Comparison of ENCODE assay signal across 23 cellular contexts in genomic region chr22:36246718-36247117, GRCh38. TPM values are rescaled to one million over a fixed set of nuclear protein-coding genes. Genes with fewer than 3 reads are reported as not detected.
DNase-seq lines count a peak whose midpoint lies in the region; ATAC-seq, FAIRE-seq and TF ChIP-seq lines count a peak whose summit lies in the region.
"Had no signal": no experiment of that assay in that cellular context is flagged by ENCODE, and none has a peak within 500 bp of the region (broad histone marks: within the 10 kb centered on the region; RNA-seq: fewer than 3 reads in every experiment).

No MANE protein-coding gene starts in this region.

- H3K4me1 ChIP-seq in GM12878 (ENCODE audit: control insufficient read depth, insufficient read depth, low read length) (peaks cover 19% of the 10 kb centered on the region), HepG2 (ENCODE audit: insufficient read depth, low read length) (peaks cover 60% of the 10 kb centered on the region), vagina (peaks cover 9% of the 10 kb centered on the region), small intestine (ENCODE audit: control insufficient read depth in 2 of 2, insufficient read depth in 1 of 2, low read depth in 1 of 2, low read length in 1 of 2) (no peaks in the 10 kb centered on the region)
- H3K4me1 ChIP-seq: BLaER1 had no signal

- FAIRE-seq in GM12878 (lab: Jason Lieb, UNC) = no peak
- no peak for FAIRE-seq in HepG2 (lab: Jason Lieb, UNC)
- no peak for FAIRE-seq in small intestine (lab: Jason Lieb, UNC)
- FAIRE-seq: GM12891, GM19239 had no signal

- TF ChIP-seq CTCF in GM12878 (IDR thresholded peaks at IDR 0.05 in 2 of 3, conservative IDR thresholded peaks at IDR 0.05 in 1 of 3; ENCODE audit: control insufficient read depth in 2 of 3, extremely low read depth in 1 of 3, insufficient read depth in 1 of 3, low read depth in 3 of 3, low read length in 3 of 3) (no peak), HepG2 (CRISPR knock-in tag; IDR thresholded peaks at IDR 0.05) (no peak), vagina (IDR thresholded peaks at IDR 0.05) (no peak)

- RAD21 ChIA-PET in GM12878 (lab: Charles Lee; ENCODE audit: unreplicated experiment) = no interaction called here

- H4K20me1 ChIP-seq in GM12878 (ENCODE audit: control insufficient read depth, insufficient read depth) (no peaks in the 10 kb centered on the region), HepG2 (ENCODE audit: insufficient read depth, low read length) (no peaks in the 10 kb centered on the region)
- H4K20me1 ChIP-seq: BLaER1 had no signal

- no peak overlapping the region for H3K27ac ChIP-seq in GM12878 (ENCODE audit: control insufficient read depth, insufficient read depth)
- no peak overlapping the region for H3K27ac ChIP-seq in HepG2 (ENCODE audit: extremely low read length, insufficient read depth, low read length)
- H3K27ac ChIP-seq in vagina = no peak overlapping the region
- H3K27ac ChIP-seq in small intestine (ENCODE audit: low read depth in 1 of 2, low read length in 1 of 2) = no peak overlapping the region
- H3K27ac ChIP-seq: 22Rv1, BLaER1, GM23248, HL-60 had no signal

- WGBS in GM12878 (ENCODE audit: insufficient coverage, insufficient replicate concordance, low lambda C conversion rate, missing lambda C conversion rate) = 37% methylated on average over 3 of the region's 3 CpGs
- WGBS in HepG2 (ENCODE audit: low lambda C conversion rate) = 72% methylated on average over 3 of the region's 3 CpGs
- WGBS in small intestine, 3 donors = 63 to 82% (median 77%) methylated on average over 3 of the region's 3 CpGs

- intact Hi-C loops in GM12878 (cut with micrococcal nuclease; ENCODE audit: unreplicated experiment) (no loop called here), HepG2 (cut with micrococcal nuclease; ENCODE audit: unreplicated experiment) (no loop called here), vagina (cut with DNase I) (no loop called here)

- H3K4me3 ChIP-seq in GM12878 (no peak overlapping the region), HepG2 (replicated peaks in 1 of 3; ENCODE audit: insufficient read depth in 1 of 3, low read depth in 2 of 3, low read length in 3 of 3) (no peak overlapping the region), vagina (no peak overlapping the region), small intestine (ENCODE audit: low read depth in 1 of 2, low read length in 2 of 2) (no peak overlapping the region)
- H3K4me3 ChIP-seq: BLaER1, GM23248 had no signal

- POLR2A ChIA-PET in GM12878 (lab: Charles Lee) (no interaction called here), HepG2 (lab: Yijun Ruan, JAX) (no interaction called here)

- peak; percentile 41 for ATAC-seq in GM12878
- no peak for ATAC-seq in HepG2
- ATAC-seq: CD8-positive, alpha-beta T cell had no signal

- H3K79me2 ChIP-seq in GM12878 (ENCODE audit: control insufficient read depth, insufficient read depth, low read length) (no peaks in the 10 kb centered on the region), HepG2 (ENCODE audit: insufficient read depth, low read length) (no peaks in the 10 kb centered on the region)

- TF ChIP-seq RAD21 in GM12878 (IDR thresholded peaks at IDR 0.05; ENCODE audit: insufficient read depth, low read depth, low read length) (no peak), HepG2 (CRISPR knock-in tag; IDR thresholded peaks at IDR 0.05) (no peak)

- in situ Hi-C loops in GM12878 (cut with MboI) = no loop called here
- in situ Hi-C loops in HepG2 (cut with HindIII; ENCODE audit: extremely low pct_ligation_motif_present, low pct_unique_long_range_greater_than_20kb) = no loop called here

- no peaks in the 10 kb centered on the region for H3K9me3 ChIP-seq in GM12878 (replicated peaks; ENCODE audit: control insufficient read depth, insufficient read depth, low read length)
- no peaks in the 10 kb centered on the region for H3K9me3 ChIP-seq in HepG2 (ENCODE audit: low read length)
- no peaks in the 10 kb centered on the region for H3K9me3 ChIP-seq in vagina
- H3K9me3 ChIP-seq in small intestine (ENCODE audit: control insufficient read depth, low read depth) = no peaks in the 10 kb centered on the region

- TF ChIP-seq POLR2A in GM12878 (IDR thresholded peaks at IDR 0.05; ENCODE audit: low read depth, low read length) (no peak), HepG2 (IDR thresholded peaks at IDR 0.05; ENCODE audit: insufficient read depth in 1 of 2, low read depth in 2 of 2, low read length in 2 of 2) (no peak), vagina (IDR thresholded peaks at IDR 0.05) (no peak)

- no peak overlapping the region for H3K4me2 ChIP-seq in GM12878 (ENCODE audit: control insufficient read depth, insufficient read depth)
- H3K4me2 ChIP-seq in HepG2 (ENCODE audit: low read depth, low read length) = no peak overlapping the region
- H3K4me2 ChIP-seq: BLaER1 had no signal

- BruUV-seq in GM12878 (replicated peaks; lab: Mats Ljungman, UMichigan) (no TSS peak), HepG2 (replicated peaks; lab: Mats Ljungman, UMichigan) (no TSS peak)

- DNase-seq in NCI-H82 (lab: John Stamatoyannopoulos, UW) = peak; percentile 11
- no peak for DNase-seq in NCI-H82 treated with DMSO at 0.1 percent for 48 hours (lab: John Stamatoyannopoulos, UW; ENCODE audit: unreplicated experiment)
- no peak for DNase-seq in GM12878 (ENCODE audit: low read depth, low spot score)
- no peak for DNase-seq in HepG2 (ENCODE audit: low spot score)
- DNase-seq in vagina (ENCODE audit: extremely low spot score in 2 of 2) = peak; percentile 64 to 75
- no peak for DNase-seq in small intestine
- DNase-seq in NCI-H748 (lab: John Stamatoyannopoulos, UW; ENCODE audit: unreplicated experiment) = no peak
- DNase-seq: Calu3; CD8-positive, alpha-beta T cell; DMS 273 treated with DMSO at 0.1 percent for 48 hours; DMS53; DND-41; EL; GM23248; HCEC 1CT; IMR-90 had no signal

- H3K9ac ChIP-seq in GM12878 (ENCODE audit: control insufficient read depth, insufficient read depth, low read length) (no peak overlapping the region), HepG2 (ENCODE audit: insufficient read depth, low read depth, low read length) (no peak overlapping the region)
- H3K9ac ChIP-seq: BLaER1, GM23248 had no signal

- SMC1A ChIA-PET in GM12878 (lab: Charles Lee; ENCODE audit: uncharacterized antibody, unreplicated experiment) = interaction anchor here (0.9 kb wide), 1 partner anchor 9 kb away, joined by 3 read pairs; no protein-coding TSS in a partner anchor

- H3K36me3 ChIP-seq in GM12878 (ENCODE audit: control insufficient read depth in 2 of 2, insufficient read depth in 2 of 2, low read length in 1 of 2) (no peaks in the 10 kb centered on the region), HepG2 (replicated peaks in 1 of 2; ENCODE audit: control insufficient read depth in 1 of 2, insufficient read depth in 2 of 2, low read length in 2 of 2) (no peaks in the 10 kb centered on the region), vagina (no peaks in the 10 kb centered on the region), small intestine (ENCODE audit: control insufficient read depth in 2 of 2, insufficient read depth in 2 of 2, low read length in 2 of 2) (no peaks in the 10 kb centered on the region)
- H3K36me3 ChIP-seq: BLaER1 had no signal

- H3K27me3 ChIP-seq in GM12878 (replicated peaks in 1 of 2; ENCODE audit: control insufficient read depth in 2 of 2, insufficient read depth in 2 of 2, low read length in 1 of 2) (no peaks in the 10 kb centered on the region), HepG2 (ENCODE audit: control insufficient read depth in 1 of 2, insufficient read depth in 2 of 2, low read length in 2 of 2) (no peaks in the 10 kb centered on the region), vagina (no peaks in the 10 kb centered on the region), small intestine (ENCODE audit: control insufficient read depth in 2 of 2, insufficient read depth in 2 of 2, low read length in 2 of 2) (no peaks in the 10 kb centered on the region)
- H3K27me3 ChIP-seq: BLaER1 had no signal

- H2AFZ ChIP-seq in GM12878 (ENCODE audit: control insufficient read depth, low read depth, low read length) (no peak overlapping the region), HepG2 (ENCODE audit: low read length) (no peak overlapping the region)
- H2AFZ ChIP-seq: GM23248 had no signal

- TF ChIP-seq EP300 in GM12878 (IDR thresholded peaks at IDR 0.05; ENCODE audit: borderline replicate concordance in 1 of 2, control insufficient read depth in 1 of 2, low read depth in 2 of 2, low read length in 2 of 2) = no peak
- no peak for TF ChIP-seq EP300 in HepG2 (IDR thresholded peaks at IDR 0.05; ENCODE audit: low read depth in 2 of 2, low read length in 2 of 2)
- no peak for TF ChIP-seq EP300 in HepG2 (CRISPR knock-in tag; IDR thresholded peaks at IDR 0.05; ENCODE audit: borderline replicate concordance)

- CTCF ChIA-PET in GM12878 (lab: Yijun Ruan, JAX) = no interaction called here
- CTCF ChIA-PET in HepG2 (lab: Yijun Ruan, JAX; ENCODE audit: low intra/inter-chr PET ratio, low total read pairs) = no interaction called here

RNA-seq across cellular contexts. Expression of gene APOL1, which starts 6.2 kb away (rescaled TPM):
- total RNA-seq in GM12878 (2013; cell fraction: nucleolus; rRNA removed) = 27.2 and 29.3 TPM in 2 replicates
- 13.7 and 14.4 TPM in 2 replicates for total RNA-seq in GM12878 (2014; rRNA removed)
- total RNA-seq in GM12878 (2014; rRNA removed; fragmentation: Illumina TruSeq; extraction: Trizol) = 12.6 and 13.1 TPM in 2 replicates
- 27.4 and 28.6 TPM in 2 replicates for total RNA-seq in GM12878 (2021)
- 63.5 TPM for polyA plus RNA-seq in GM12878 (2011; ENCODE audit: low read depth)
- polyA plus RNA-seq in GM12878 (2011; rRNA removed) = 27.2 and 42.0 TPM in 2 replicates
- 38.4 and 39.9 TPM in 2 replicates for polyA plus RNA-seq in GM12878 (2011; cell fraction: cytosol; rRNA removed)
- polyA plus RNA-seq in GM12878 (2011; cell fraction: nucleus; rRNA removed) = 65.7 and 104 TPM in 2 replicates
- 68.7 and 73.3 TPM in 2 replicates for polyA plus RNA-seq in GM12878 (2012)
- 20.6 and 25.3 TPM in 2 replicates for polyA plus RNA-seq in GM12878 (2014; fragmentation: Illumina TruSeq; extraction: Trizol)
- polyA plus RNA-seq in GM12878 (2014; fragmentation: Nextera tagmentation; extraction: Ambion mirVana) = 10 to 100 TPM in 1 of 2 experiments, 1 to 10 TPM in 1; 9.0 to 10.7 TPM
- polyA plus RNA-seq in GM12878 (2014; rRNA removed) = 18.3 and 18.7 TPM in 2 replicates
- 10 to 100 TPM; 17.2 to 18.0 TPM for polyA plus RNA-seq in GM12878 (2016; fragmentation: Nextera tagmentation; extraction: Ambion mirVana)
- 33.8 and 34.1 TPM in 2 replicates for polyA minus RNA-seq in GM12878 (2011; rRNA and poly(A)+ RNA removed)
- 11.8 and 16.4 TPM in 2 replicates for polyA minus RNA-seq in GM12878 (2011; cell fraction: cytosol; rRNA and poly(A)+ RNA removed)
- 15.2 and 21.3 TPM in 2 replicates for polyA minus RNA-seq in GM12878 (2011; cell fraction: nucleus; rRNA and poly(A)+ RNA removed)
- total RNA-seq in HepG2 (2016; rRNA removed; fragmentation: Illumina TruSeq; extraction: Trizol) = 11.2 and 20.3 TPM in 2 replicates
- 2.3 and 2.8 TPM in 2 replicates for total RNA-seq in HepG2 (2016; cell fraction: cytosol; rRNA removed; fragmentation: Illumina TruSeq; extraction: Trizol; ENCODE audit: low read depth)
- 10.1 and 20.9 TPM in 2 replicates for total RNA-seq in HepG2 (2016; cell fraction: insoluble cytoplasmic fraction; rRNA removed; fragmentation: Illumina TruSeq; extraction: Trizol)
- total RNA-seq in HepG2 (2016; cell fraction: membrane; rRNA removed; fragmentation: Illumina TruSeq; extraction: Trizol) = 3.2 and 3.4 TPM in 2 replicates
- 19.4 and 20.3 TPM in 2 replicates for total RNA-seq in HepG2 (2016; cell fraction: nucleus; rRNA removed; fragmentation: Illumina TruSeq; extraction: Trizol)
- 75.0 and 124 TPM in 2 replicates for polyA plus RNA-seq in HepG2 (2011; rRNA removed)
- polyA plus RNA-seq in HepG2 (2011; cell fraction: cytosol; rRNA removed) = 57.2 and 84.6 TPM in 2 replicates
- 110 and 144 TPM in 2 replicates for polyA plus RNA-seq in HepG2 (2011; cell fraction: nucleus; rRNA removed)
- polyA plus RNA-seq in HepG2 (2012) = 126 and 159 TPM in 2 replicates
- 2.5 and 2.9 TPM in 2 replicates for polyA plus RNA-seq in HepG2 (2016; cell fraction: cytosol; fragmentation: Illumina TruSeq; extraction: Trizol; ENCODE audit: low read depth)
- 12.0 and 13.0 TPM in 2 replicates for polyA plus RNA-seq in HepG2 (2016; cell fraction: insoluble cytoplasmic fraction; fragmentation: Illumina TruSeq; extraction: Trizol; ENCODE audit: low read depth)
- 3.3 and 3.8 TPM in 2 replicates for polyA plus RNA-seq in HepG2 (2016; cell fraction: membrane; fragmentation: Illumina TruSeq; extraction: Trizol; ENCODE audit: low read depth)
- 37.3 and 42.3 TPM in 2 replicates for polyA plus RNA-seq in HepG2 (2016; cell fraction: nucleus; fragmentation: Illumina TruSeq; extraction: Trizol; ENCODE audit: insufficient read depth, low read depth)
- 2.0 and 61.9 TPM in 2 replicates for polyA minus RNA-seq in HepG2 (2011; rRNA and poly(A)+ RNA removed; ENCODE audit: low replicate concordance)
- polyA minus RNA-seq in HepG2 (2011; cell fraction: cytosol; rRNA and poly(A)+ RNA removed) = 61.5 and 88.3 TPM in 2 replicates
- 34.2 and 54.7 TPM in 2 replicates for polyA minus RNA-seq in HepG2 (2011; cell fraction: nucleus; rRNA and poly(A)+ RNA removed)
- total RNA-seq in vagina = 28.5 TPM
- polyA plus RNA-seq in small intestine = 10 to 100 TPM in 1 of 3 donors, 1 to 10 TPM in 2; 8.4 to 32.2 (median 8.7) TPM
- total RNA-seq: G401 had no signal

RNA-seq across cellular contexts. Expression of gene APOL2, which starts 7.4 kb away (rescaled TPM):
- total RNA-seq in GM12878 (2013; cell fraction: nucleolus; rRNA removed) = 49.8 and 51.5 TPM in 2 replicates
- total RNA-seq in GM12878 (2014; rRNA removed) = 25.1 and 26.6 TPM in 2 replicates
- 27.0 and 27.3 TPM in 2 replicates for total RNA-seq in GM12878 (2014; rRNA removed; fragmentation: Illumina TruSeq; extraction: Trizol)
- 29.0 and 32.9 TPM in 2 replicates for total RNA-seq in GM12878 (2021)
- polyA plus RNA-seq in GM12878 (2011; ENCODE audit: low read depth) = 33.3 TPM
- 32.6 and 39.9 TPM in 2 replicates for polyA plus RNA-seq in GM12878 (2011; rRNA removed)
- polyA plus RNA-seq in GM12878 (2011; cell fraction: cytosol; rRNA removed) = 46.3 and 57.5 TPM in 2 replicates
- 60.3 and 68.3 TPM in 2 replicates for polyA plus RNA-seq in GM12878 (2011; cell fraction: nucleus; rRNA removed)
- polyA plus RNA-seq in GM12878 (2012) = 50.1 and 55.3 TPM in 2 replicates
- polyA plus RNA-seq in GM12878 (2014; fragmentation: Illumina TruSeq; extraction: Trizol) = 22.3 and 24.9 TPM in 2 replicates
- 10 to 100 TPM in 1 of 2 experiments, 1 to 10 TPM in 1; 4.4 to 14.7 TPM for polyA plus RNA-seq in GM12878 (2014; fragmentation: Nextera tagmentation; extraction: Ambion mirVana)
- 26.9 and 27.4 TPM in 2 replicates for polyA plus RNA-seq in GM12878 (2014; rRNA removed)
- 10 to 100 TPM; 12.3 to 13.7 TPM for polyA plus RNA-seq in GM12878 (2016; fragmentation: Nextera tagmentation; extraction: Ambion mirVana)
- polyA minus RNA-seq in GM12878 (2011; rRNA and poly(A)+ RNA removed) = 65.0 and 103 TPM in 2 replicates
- 17.5 and 18.0 TPM in 2 replicates for polyA minus RNA-seq in GM12878 (2011; cell fraction: cytosol; rRNA and poly(A)+ RNA removed)
- polyA minus RNA-seq in GM12878 (2011; cell fraction: nucleus; rRNA and poly(A)+ RNA removed) = 14.6 and 21.5 TPM in 2 replicates
- 28.7 and 34.3 TPM in 2 replicates for total RNA-seq in HepG2 (2016; rRNA removed; fragmentation: Illumina TruSeq; extraction: Trizol)
- total RNA-seq in HepG2 (2016; cell fraction: cytosol; rRNA removed; fragmentation: Illumina TruSeq; extraction: Trizol; ENCODE audit: low read depth) = 2.5 and 3.6 TPM in 2 replicates
- total RNA-seq in HepG2 (2016; cell fraction: insoluble cytoplasmic fraction; rRNA removed; fragmentation: Illumina TruSeq; extraction: Trizol) = 27.0 and 29.3 TPM in 2 replicates
- 8.2 and 9.0 TPM in 2 replicates for total RNA-seq in HepG2 (2016; cell fraction: membrane; rRNA removed; fragmentation: Illumina TruSeq; extraction: Trizol)
- total RNA-seq in HepG2 (2016; cell fraction: nucleus; rRNA removed; fragmentation: Illumina TruSeq; extraction: Trizol) = 16.8 and 21.4 TPM in 2 replicates
- 51.2 and 94.4 TPM in 2 replicates for polyA plus RNA-seq in HepG2 (2011; rRNA removed)
- polyA plus RNA-seq in HepG2 (2011; cell fraction: cytosol; rRNA removed) = 53.4 and 72.6 TPM in 2 replicates
- 195 and 245 TPM in 2 replicates for polyA plus RNA-seq in HepG2 (2011; cell fraction: nucleus; rRNA removed)
- polyA plus RNA-seq in HepG2 (2012) = 58.3 and 88.7 TPM in 2 replicates
- polyA plus RNA-seq in HepG2 (2016; cell fraction: cytosol; fragmentation: Illumina TruSeq; extraction: Trizol; ENCODE audit: low read depth) = 1.8 TPM in 2 replicates
- polyA plus RNA-seq in HepG2 (2016; cell fraction: insoluble cytoplasmic fraction; fragmentation: Illumina TruSeq; extraction: Trizol; ENCODE audit: low read depth) = 20.2 and 26.3 TPM in 2 replicates
- 4.4 and 5.1 TPM in 2 replicates for polyA plus RNA-seq in HepG2 (2016; cell fraction: membrane; fragmentation: Illumina TruSeq; extraction: Trizol; ENCODE audit: low read depth)
- 31.6 and 34.2 TPM in 2 replicates for polyA plus RNA-seq in HepG2 (2016; cell fraction: nucleus; fragmentation: Illumina TruSeq; extraction: Trizol; ENCODE audit: insufficient read depth, low read depth)
- polyA minus RNA-seq in HepG2 (2011; rRNA and poly(A)+ RNA removed; ENCODE audit: low replicate concordance) = 34.5 and 120 TPM in 2 replicates
- 39.4 and 67.2 TPM in 2 replicates for polyA minus RNA-seq in HepG2 (2011; cell fraction: cytosol; rRNA and poly(A)+ RNA removed)
- 44.7 and 77.3 TPM in 2 replicates for polyA minus RNA-seq in HepG2 (2011; cell fraction: nucleus; rRNA and poly(A)+ RNA removed)
- total RNA-seq in vagina = 63.8 TPM
- polyA plus RNA-seq in small intestine = 10 to 100 TPM; 28.1 to 68.4 (median 32.2) TPM

RNA-seq across cellular contexts. Expression of gene APOL4, which starts 45.1 kb away (rescaled TPM):
- total RNA-seq in GM12878 (2013; cell fraction: nucleolus; rRNA removed) = not detected in 2 replicates
- total RNA-seq in GM12878 (2014; rRNA removed) = not detected in 2 replicates
- total RNA-seq in GM12878 (2014; rRNA removed; fragmentation: Illumina TruSeq; extraction: Trizol) = not detected in 2 replicates
- total RNA-seq in GM12878 (2021) = 0.13 TPM in 1 of 2 replicates, not detected in the other
- polyA plus RNA-seq in GM12878 (2011; ENCODE audit: low read depth) = 0.09 TPM
- polyA plus RNA-seq in GM12878 (2011; rRNA removed) = not detected in 2 replicates
- not detected in 2 replicates for polyA plus RNA-seq in GM12878 (2011; cell fraction: cytosol; rRNA removed)
- polyA plus RNA-seq in GM12878 (2011; cell fraction: nucleus; rRNA removed) = 0.04 and 0.09 TPM in 2 replicates
- polyA plus RNA-seq in GM12878 (2012) = 0.13 TPM in 1 of 2 replicates, not detected in the other
- 0.13 and 0.24 TPM in 2 replicates for polyA plus RNA-seq in GM12878 (2014; fragmentation: Illumina TruSeq; extraction: Trizol)
- not detected for polyA plus RNA-seq in GM12878 (2014; fragmentation: Nextera tagmentation; extraction: Ambion mirVana)
- 0.03 and 0.22 TPM in 2 replicates for polyA plus RNA-seq in GM12878 (2014; rRNA removed)
- polyA plus RNA-seq in GM12878 (2016; fragmentation: Nextera tagmentation; extraction: Ambion mirVana) = under 1 TPM in 1 of 2 experiments, not detected in 1; 0.19 TPM
- 0.26 TPM in 1 of 2 replicates, not detected in the other for polyA minus RNA-seq in GM12878 (2011; rRNA and poly(A)+ RNA removed)
- not detected in 2 replicates for polyA minus RNA-seq in GM12878 (2011; cell fraction: cytosol; rRNA and poly(A)+ RNA removed)
- polyA minus RNA-seq in GM12878 (2011; cell fraction: nucleus; rRNA and poly(A)+ RNA removed) = not detected in 2 replicates
- total RNA-seq in HepG2 (2016; rRNA removed; fragmentation: Illumina TruSeq; extraction: Trizol) = 0.45 and 0.77 TPM in 2 replicates
- total RNA-seq in HepG2 (2016; cell fraction: cytosol; rRNA removed; fragmentation: Illumina TruSeq; extraction: Trizol; ENCODE audit: low read depth) = not detected in 2 replicates
- 0.54 and 0.76 TPM in 2 replicates for total RNA-seq in HepG2 (2016; cell fraction: insoluble cytoplasmic fraction; rRNA removed; fragmentation: Illumina TruSeq; extraction: Trizol)
- 0.15 and 0.45 TPM in 2 replicates for total RNA-seq in HepG2 (2016; cell fraction: membrane; rRNA removed; fragmentation: Illumina TruSeq; extraction: Trizol)
- 0.78 and 0.91 TPM in 2 replicates for total RNA-seq in HepG2 (2016; cell fraction: nucleus; rRNA removed; fragmentation: Illumina TruSeq; extraction: Trizol)
- polyA plus RNA-seq in HepG2 (2011; rRNA removed) = 2.8 and 4.9 TPM in 2 replicates
- 1.8 and 3.0 TPM in 2 replicates for polyA plus RNA-seq in HepG2 (2011; cell fraction: cytosol; rRNA removed)
- polyA plus RNA-seq in HepG2 (2011; cell fraction: nucleus; rRNA removed) = 5.6 and 9.1 TPM in 2 replicates
- 3.2 and 7.5 TPM in 2 replicates for polyA plus RNA-seq in HepG2 (2012)
- polyA plus RNA-seq in HepG2 (2016; cell fraction: cytosol; fragmentation: Illumina TruSeq; extraction: Trizol; ENCODE audit: low read depth) = 0.06 and 0.10 TPM in 2 replicates
- polyA plus RNA-seq in HepG2 (2016; cell fraction: insoluble cytoplasmic fraction; fragmentation: Illumina TruSeq; extraction: Trizol; ENCODE audit: low read depth) = 0.57 and 0.62 TPM in 2 replicates
- 0.11 and 0.16 TPM in 2 replicates for polyA plus RNA-seq in HepG2 (2016; cell fraction: membrane; fragmentation: Illumina TruSeq; extraction: Trizol; ENCODE audit: low read depth)
- 0.96 and 1.2 TPM in 2 replicates for polyA plus RNA-seq in HepG2 (2016; cell fraction: nucleus; fragmentation: Illumina TruSeq; extraction: Trizol; ENCODE audit: insufficient read depth, low read depth)
- 1.5 TPM in 1 of 2 replicates, not detected in the other for polyA minus RNA-seq in HepG2 (2011; rRNA and poly(A)+ RNA removed; ENCODE audit: low replicate concordance)
- polyA minus RNA-seq in HepG2 (2011; cell fraction: cytosol; rRNA and poly(A)+ RNA removed) = 0.70 and 1.5 TPM in 2 replicates
- polyA minus RNA-seq in HepG2 (2011; cell fraction: nucleus; rRNA and poly(A)+ RNA removed) = 0.90 and 2.7 TPM in 2 replicates
- 4.2 TPM for total RNA-seq in vagina
- 10 to 100 TPM in 2 of 3 donors, 1 to 10 TPM in 1; 8.9 to 12.8 (median 10.3) TPM for polyA plus RNA-seq in small intestine
- total RNA-seq: CD8-positive, alpha-beta T cell; G401; GM23248; HT1080; IMR-90 had no signal
- polyA plus RNA-seq: GM23248 had no signal

Comparison
In these comparisons a context has a peak if more than half of its experiments do, and no peak if none do; other contexts are left out.
1. DNase-seq: peak in NCI-H82 (single experiment) and vagina (2 of 2); none in NCI-H82 treated with DMSO at 0.1 percent for 48 hours (single experiment), GM12878 (single experiment), HepG2 (single experiment), small intestine (single experiment) and NCI-H748 (single experiment).